In the genomic region with DNA sequence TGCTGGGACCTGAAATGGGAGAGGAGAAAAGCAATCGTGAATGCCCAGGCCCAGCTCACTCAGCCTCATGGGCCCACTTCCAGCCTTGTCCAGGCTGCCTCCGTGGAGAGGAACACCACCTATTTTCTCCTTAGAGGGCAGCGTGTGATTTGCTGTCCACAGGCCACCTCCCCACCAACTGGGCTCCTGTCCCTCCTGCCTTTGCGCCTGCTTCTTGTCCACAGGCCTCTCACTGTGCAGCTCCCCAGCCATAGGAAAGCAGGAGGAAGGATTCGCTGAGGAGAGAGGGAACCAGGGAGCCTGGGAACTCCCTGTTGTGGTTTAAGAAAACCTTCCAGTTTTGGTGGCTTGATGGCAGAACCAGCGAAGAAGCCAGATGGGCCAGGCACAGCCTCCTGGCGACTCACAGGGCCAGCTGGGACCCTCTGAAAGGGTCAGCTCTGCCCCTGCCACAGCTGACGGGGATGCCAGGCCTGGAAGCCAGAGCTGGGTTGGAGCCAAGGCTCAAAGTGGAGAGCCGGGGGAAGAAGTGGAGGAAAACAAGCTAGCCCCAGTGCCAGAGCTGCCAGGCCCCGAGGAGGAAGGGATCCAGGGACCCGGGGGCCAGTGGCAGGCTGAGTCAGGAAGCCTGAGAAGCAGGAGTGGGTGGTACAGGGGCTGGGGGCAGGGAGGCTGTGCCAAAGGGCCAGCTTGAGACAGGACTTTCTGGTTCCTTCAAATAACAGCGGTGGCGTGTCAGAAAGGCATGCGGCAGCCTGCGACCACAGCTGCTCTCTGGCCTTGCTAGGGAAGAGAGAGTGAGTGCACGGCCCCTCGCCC, we compare ENCODE assay signal across 9 cellular contexts. TPM values are rescaled to one million over a fixed set of nuclear protein-coding genes. Genes with fewer than 3 reads are reported as not detected.
DNase-seq lines count a peak whose midpoint lies in the region; ATAC-seq, FAIRE-seq and TF ChIP-seq lines count a peak whose summit lies in the region.
"Had no signal": no experiment of that assay in that cellular context is flagged by ENCODE, and none has a peak within 500 bp of the region (broad histone marks: within the 10 kb centered on the region; RNA-seq: fewer than 3 reads in every experiment).

No MANE protein-coding gene starts in this region.

- peak overlapping the region; percentile 71 for H3K4me2 ChIP-seq in skeletal muscle satellite cell (ENCODE audit: low read length)

- H3K36me3 ChIP-seq in left ventricle myocardium inferior (peaks cover 53% of the 10 kb centered on the region), skeletal muscle satellite cell (ENCODE audit: insufficient read depth, low read length) (peaks cover 47% of the 10 kb centered on the region)

- in situ Hi-C loops in G401 (cut with HindIII; ENCODE audit: low sequenced_read_pairs): no loop called here

- no peak for TF ChIP-seq CTCF in left ventricle myocardium inferior (IDR thresholded peaks at IDR 0.05; ENCODE audit: borderline replicate concordance)

- H3K27me3 Mint-ChIP-seq in activated naive CD8-positive, alpha-beta T cell treated with anti-CD3 and anti-CD28 coated beads, Interleukin-2, amount 10 ng/mL, durations not matched to agents 7 days and 5 days: no peaks in the 10 kb centered on the region

- H3K4me3 Mint-ChIP-seq in activated naive CD8-positive, alpha-beta T cell treated with anti-CD3 and anti-CD28 coated beads, Interleukin-2, amount 10 ng/mL, durations not matched to agents 7 days and 5 days: no peak overlapping the region

- no peak for FAIRE-seq in HTR-8/SVneo (lab: Jason Lieb, UNC)

- peak overlapping the region; percentile 85 for H3K9ac ChIP-seq in skeletal muscle satellite cell (ENCODE audit: low read depth, low read length)

- peaks cover 32% of the 10 kb centered on the region for H3K4me1 Mint-ChIP-seq in activated naive CD8-positive, alpha-beta T cell treated with anti-CD3 and anti-CD28 coated beads, Interleukin-2, amount 10 ng/mL, durations not matched to agents 7 days and 5 days

- intact Hi-C loops in left ventricle myocardium inferior (cut with micrococcal nuclease): no loop called here

- H3K27me3 ChIP-seq in left ventricle myocardium inferior (ENCODE audit: low read depth): no peaks in the 10 kb centered on the region
- H3K27me3 ChIP-seq in skeletal muscle satellite cell (ENCODE audit: control insufficient read depth, insufficient read depth, low read length): no peaks in the 10 kb centered on the region

- POLR2A ChIA-PET in activated naive CD8-positive, alpha-beta T cell treated with anti-CD3 and anti-CD28 coated beads, Interleukin-2, amount 10 ng/mL, durations not matched to agents 7 days and 5 days (lab: Charles Lee): interaction anchor here (0.6 to 1.3 kb wide), 2 partner anchors 11 to 12 kb away, joined by 3 to 4 read pairs; partner anchors contain the start of genes AAMP and PNKD

- no peak for ATAC-seq in activated naive CD8-positive, alpha-beta T cell treated with anti-CD3 and anti-CD28 coated beads, Interleukin-2, amount 10 ng/mL, durations not matched to agents 7 days and 5 days (ENCODE audit: low read depth)
- no peak for ATAC-seq in HG02852 (IDR thresholded peaks at IDR 0.05; ENCODE audit: unreplicated experiment)

- H3K4me1 ChIP-seq in left ventricle myocardium inferior: peaks cover 75% of the 10 kb centered on the region
- peaks cover 60% of the 10 kb centered on the region for H3K4me1 ChIP-seq in skeletal muscle satellite cell (ENCODE audit: control insufficient read depth, insufficient read depth, low read length)

- peak overlapping the region; percentile 49 for H3K27ac Mint-ChIP-seq in activated naive CD8-positive, alpha-beta T cell treated with anti-CD3 and anti-CD28 coated beads, Interleukin-2, amount 10 ng/mL, durations not matched to agents 7 days and 5 days

- H3K36me3 Mint-ChIP-seq in activated naive CD8-positive, alpha-beta T cell treated with anti-CD3 and anti-CD28 coated beads, Interleukin-2, amount 10 ng/mL, durations not matched to agents 7 days and 5 days: peaks cover 14% of the 10 kb centered on the region

- H3K27ac ChIP-seq in left ventricle myocardium inferior (replicated peaks): peak overlapping the region; percentile 99

- H3K9me3 Mint-ChIP-seq in activated naive CD8-positive, alpha-beta T cell treated with anti-CD3 and anti-CD28 coated beads, Interleukin-2, amount 10 ng/mL, durations not matched to agents 7 days and 5 days: no peaks in the 10 kb centered on the region

- H3K9me3 ChIP-seq in left ventricle myocardium inferior (replicated peaks) (no peaks in the 10 kb centered on the region), skeletal muscle satellite cell (replicated peaks; ENCODE audit: low read length) (no peaks in the 10 kb centered on the region)

- DNase-seq in G401 (ENCODE audit: low spot score): peak; percentile 83
- no peak for DNase-seq in activated naive CD8-positive, alpha-beta T cell treated with anti-CD3 and anti-CD28 coated beads, Interleukin-2, amount 10 ng/mL, durations not matched to agents 7 days and 5 days
- DNase-seq in left ventricle myocardium inferior: no peak
- no peak for DNase-seq in SKM-1 (lab: John Stamatoyannopoulos, UW; ENCODE audit: unreplicated experiment)
- no peak for DNase-seq in DMS53 (lab: John Stamatoyannopoulos, UW)
- no peak for DNase-seq in HTR-8/SVneo (ENCODE audit: insufficient read length, low spot score)
- DNase-seq: glutamatergic neuron had no signal

- H3K4me3 ChIP-seq in left ventricle myocardium inferior: peak overlapping the region; percentile 20
- peak overlapping the region; percentile 51 for H3K4me3 ChIP-seq in skeletal muscle satellite cell (ENCODE audit: low read length)

RNA-seq across cellular contexts. Expression of gene TMBIM1, which starts 9.9 kb away (rescaled TPM):
- 83.7 and 100 TPM in 2 replicates for total RNA-seq in G401 (2014; rRNA removed; shearing (Covaris generic))
- 10 to 100 TPM; 61.0 to 71.5 TPM for total RNA-seq in activated naive CD8-positive, alpha-beta T cell treated with anti-CD3 and anti-CD28 coated beads, Interleukin-2, amount 10 ng/mL, durations not matched to agents 7 days and 5 days
- total RNA-seq in left ventricle myocardium inferior: 111 TPM
- 66.9 and 100 TPM in 2 replicates for total RNA-seq in skeletal muscle satellite cell (2012; rRNA removed)

RNA-seq across cellular contexts. Expression of gene PNKD, which starts 12.1 kb away (rescaled TPM):
- 37.5 and 44.6 TPM in 2 replicates for total RNA-seq in G401 (2014; rRNA removed; shearing (Covaris generic))
- 10 to 100 TPM; 33.9 to 36.3 TPM for total RNA-seq in activated naive CD8-positive, alpha-beta T cell treated with anti-CD3 and anti-CD28 coated beads, Interleukin-2, amount 10 ng/mL, durations not matched to agents 7 days and 5 days
- 75.4 TPM for total RNA-seq in left ventricle myocardium inferior
- 20.3 and 22.6 TPM in 2 replicates for total RNA-seq in skeletal muscle satellite cell (2012; rRNA removed)

RNA-seq across cellular contexts. Expression of gene AAMP, which starts 12.4 kb away (rescaled TPM):
- 128 and 217 TPM in 2 replicates for total RNA-seq in G401 (2014; rRNA removed; shearing (Covaris generic))
- total RNA-seq in activated naive CD8-positive, alpha-beta T cell treated with anti-CD3 and anti-CD28 coated beads, Interleukin-2, amount 10 ng/mL, durations not matched to agents 7 days and 5 days: 10 to 100 TPM; 45.2 to 51.7 TPM
- total RNA-seq in left ventricle myocardium inferior: 50.5 TPM
- total RNA-seq in skeletal muscle satellite cell (2012; rRNA removed): 111 and 113 TPM in 2 replicates

RNA-seq across cellular contexts. Expression of gene GPBAR1, which starts 21.6 kb away (rescaled TPM):
- total RNA-seq in G401 (2014; rRNA removed; shearing (Covaris generic)): not detected in 2 replicates
- under 1 TPM; 0.71 to 0.72 TPM for total RNA-seq in activated naive CD8-positive, alpha-beta T cell treated with anti-CD3 and anti-CD28 coated beads, Interleukin-2, amount 10 ng/mL, durations not matched to agents 7 days and 5 days
- total RNA-seq in left ventricle myocardium inferior: 1.5 TPM
- under 0.01 and 0.44 TPM in 2 replicates for total RNA-seq in skeletal muscle satellite cell (2012; rRNA removed)
